Comparison of ENCODE assay signal across 9 cellular contexts in genomic region chr3:76044601-76045600, GRCh38.
DNase-seq lines count a peak whose midpoint lies in the region; ATAC-seq and TF ChIP-seq lines count a peak whose summit lies in the region.
"Had no signal": no experiment of that assay in that cellular context is flagged by ENCODE, and none has a peak within 500 bp of the region (broad histone marks: within the 10 kb centered on the region; RNA-seq: fewer than 3 reads in every experiment).

No MANE protein-coding gene starts in this region.

- H3K27ac ChIP-seq in SJCRH30 (peak overlapping the region; percentile 3; the same call in 1 of the 2 replicates), right atrium auricular region (no peak overlapping the region)
- H3K27ac ChIP-seq: upper lobe of left lung had no signal

- H3K27me3 ChIP-seq in BE2C (0 out of 2 replicates have a peak, but pooled peaks cover 7% of the 10 kb centered on the region), SJCRH30 (no peaks in the 10 kb centered on the region), right atrium auricular region (no peaks in the 10 kb centered on the region)
- H3K27me3 ChIP-seq: upper lobe of left lung had no signal

- peak; percentile 76 for TF ChIP-seq CTCF in BE2C (IDR thresholded peaks at IDR 0.05; ENCODE audit: low read depth, low read length)
- peak; percentile 71 for TF ChIP-seq CTCF in GM13977 (IDR thresholded peaks at IDR 0.05; ENCODE audit: extremely low read depth, insufficient read depth, missing control alignments)
- peak; percentile 31 to 52 for TF ChIP-seq CTCF in right atrium auricular region (IDR thresholded peaks at IDR 0.05)

- no peak overlapping the region for H3K4me3 ChIP-seq in BE2C (ENCODE audit: low read depth, low read length)
- no peak overlapping the region for H3K4me3 ChIP-seq in SJCRH30
- H3K4me3 ChIP-seq in right atrium auricular region, result no peak overlapping the region
- H3K4me3 ChIP-seq: upper lobe of left lung had no signal

- peaks cover 14% of the 10 kb centered on the region for H3K4me1 ChIP-seq in BE2C
- peaks cover 16% of the 10 kb centered on the region for H3K4me1 ChIP-seq in SJCRH30
- H3K4me1 ChIP-seq in right atrium auricular region, result no peaks in the 10 kb centered on the region
- H3K4me1 ChIP-seq: upper lobe of left lung had no signal

- in situ Hi-C loops in GM13977 (cut with MboI; ENCODE audit: low pct_unique_long_range_greater_than_20kb, low sequenced_read_pairs, unreplicated experiment), result no loop called here

- H3K9me3 ChIP-seq in BE2C (no peaks in the 10 kb centered on the region), SJCRH30 (replicated peaks) (no peaks in the 10 kb centered on the region), right atrium auricular region (no peaks in the 10 kb centered on the region)
- H3K9me3 ChIP-seq: upper lobe of left lung had no signal

- ATAC-seq in HG03439 (IDR thresholded peaks at IDR 0.05; ENCODE audit: unreplicated experiment), result no peak
- no peak for ATAC-seq in GM21381 (IDR thresholded peaks at IDR 0.05; ENCODE audit: unreplicated experiment)

- DNase-seq in BE2C (peak; percentile 61), GM13977 (ENCODE audit: low spot score) (peak; percentile 13), SJCRH30 (peak; percentile 31 to 62), right atrium auricular region (ENCODE audit: low spot score) (no peak), DMS79 treated with DMSO at 0.1 percent for 48 hours (lab: John Stamatoyannopoulos, UW) (no peak)
- no peak for DNase-seq in effector CD4-positive, alpha-beta T cell

- no peaks in the 10 kb centered on the region for H3K36me3 ChIP-seq in BE2C
- H3K36me3 ChIP-seq in SJCRH30, result no peaks in the 10 kb centered on the region
- no peaks in the 10 kb centered on the region for H3K36me3 ChIP-seq in right atrium auricular region
- H3K36me3 ChIP-seq: upper lobe of left lung had no signal

Comparison
In these comparisons a context has a peak if more than half of its experiments do, and no peak if none do; other contexts are left out.
1. DNase-seq: peak in BE2C (single experiment), GM13977 (single experiment) and SJCRH30 (2 of 2); none in right atrium auricular region (single experiment), DMS79 treated with DMSO at 0.1 percent for 48 hours (single experiment) and effector CD4-positive, alpha-beta T cell (single experiment).
2. Peak in every context shown above with its lines, with median percentiles within 50 percentile points of each other: CTCF ChIP-seq.